In genomic region chr10:70956029-70956759, GRCh38 we compare ENCODE assay signal across 1 cellular context.
TF ChIP-seq lines count a peak whose summit lies in the region.

No MANE protein-coding gene starts in this region.

TF ChIP-seq in H1, 55 proteins besides CTCF, POLR2A, EP300 and RAD21:
- TF ChIP-seq, protein P1, sequence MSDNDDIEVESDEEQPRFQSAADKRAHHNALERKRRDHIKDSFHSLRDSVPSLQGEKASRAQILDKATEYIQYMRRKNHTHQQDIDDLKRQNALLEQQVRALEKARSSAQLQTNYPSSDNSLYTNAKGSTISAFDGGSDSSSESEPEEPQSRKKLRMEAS (IDR thresholded peaks at IDR 0.05), result peak; percentile 79
- TF ChIP-seq, protein P2, sequence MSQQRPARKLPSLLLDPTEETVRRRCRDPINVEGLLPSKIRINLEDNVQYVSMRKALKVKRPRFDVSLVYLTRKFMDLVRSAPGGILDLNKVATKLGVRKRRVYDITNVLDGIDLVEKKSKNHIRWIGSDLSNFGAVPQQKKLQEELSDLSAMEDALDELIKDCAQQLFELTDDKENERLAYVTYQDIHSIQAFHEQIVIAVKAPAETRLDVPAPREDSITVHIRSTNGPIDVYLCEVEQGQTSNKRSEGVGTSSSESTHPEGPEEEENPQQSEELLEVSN (IDR thresholded peaks at IDR 0.05), result 0 out of 2 replicates have a peak, but pooled peaks have one; percentile 27
- no peak for TF ChIP-seq NANOG (IDR thresholded peaks at IDR 0.05; ENCODE audit: insufficient read depth, low read depth, low read length, poor library complexity, severe bottlenecking)
